In genomic region chr17:81328925-81329278, GRCh38 we compare ENCODE assay signal across 11 cellular contexts. TPM values are rescaled to one million over a fixed set of nuclear protein-coding genes. Genes with fewer than 3 reads are reported as not detected.
DNase-seq lines count a peak whose midpoint lies in the region; ATAC-seq and TF ChIP-seq lines count a peak whose summit lies in the region.
"Had no signal": no experiment of that assay in that cellular context is flagged by ENCODE, and none has a peak within 500 bp of the region (broad histone marks: within the 10 kb centered on the region; RNA-seq: fewer than 3 reads in every experiment).

No MANE protein-coding gene starts in this region.

- no peaks in the 10 kb centered on the region for H3K27me3 ChIP-seq in GM23338 (ENCODE audit: insufficient read depth)

- H3K9me3 Mint-ChIP-seq in GM23338, result no peaks in the 10 kb centered on the region
- H3K9me3 Mint-ChIP-seq: activated CD8-positive, alpha-beta T cell treated with anti-CD3 and anti-CD28 coated beads for 36 hours had no signal

- no peaks in the 10 kb centered on the region for H3K9me2 ChIP-seq in GM23338 (ENCODE audit: insufficient read depth)

- DNase-seq in GM23338 (ENCODE audit: low spot score), result no peak
- DNase-seq in SK-N-MC (ENCODE audit: low read depth, low spot score), result no peak
- no peak for DNase-seq in left ventricle myocardium superior
- no peak for DNase-seq in sciatic nerve (ENCODE audit: low spot score)
- DNase-seq in NAMALWA (ENCODE audit: low spot score), result no peak
- DNase-seq in NOMO-1 treated with DMSO at 0.1 percent for 48 hours (lab: John Stamatoyannopoulos, UW; ENCODE audit: unreplicated experiment), result no peak
- DNase-seq in NCI-H2227 (lab: John Stamatoyannopoulos, UW; ENCODE audit: unreplicated experiment), result no peak
- DNase-seq: activated CD8-positive, alpha-beta T cell treated with anti-CD3 and anti-CD28 coated beads for 36 hours; central memory CD4-positive, alpha-beta T cell; OCI-M1 had no signal

- peaks cover 22% of the 10 kb centered on the region for H3K4me1 Mint-ChIP-seq in GM23338

- intact Hi-C loops in left ventricle myocardium superior (cut with micrococcal nuclease), result no loop called here
- intact Hi-C loops in sciatic nerve (cut with DNase I), result no loop called here

- H3K27ac Mint-ChIP-seq in GM23338, result no peak overlapping the region
- H3K27ac Mint-ChIP-seq: activated CD8-positive, alpha-beta T cell treated with anti-CD3 and anti-CD28 coated beads for 36 hours had no signal

- H3K36me3 Mint-ChIP-seq in GM23338 (ENCODE audit: low read depth), result no peaks in the 10 kb centered on the region

- no peaks in the 10 kb centered on the region for H3F3A ChIP-seq in GM23338 (replicated peaks; ENCODE audit: low read depth)

- no peaks in the 10 kb centered on the region for H4K20me1 ChIP-seq in GM23338 (replicated peaks; ENCODE audit: insufficient read depth)

- H3K4me3 ChIP-seq in GM23338, result no peak overlapping the region
- no peak overlapping the region for H3K4me3 ChIP-seq in SK-N-MC

- no peak for TF ChIP-seq CTCF in GM23338 (conservative IDR thresholded peaks at IDR 0.05; ENCODE audit: low read depth in 2 of 2)

- peak overlapping the region; percentile 66 for H2AFZ ChIP-seq in GM23338

- H3K36me3 ChIP-seq in GM23338 (ENCODE audit: insufficient read depth) (no peaks in the 10 kb centered on the region), SK-N-MC (ENCODE audit: insufficient read depth, low read length) (no peaks in the 10 kb centered on the region)

- peaks cover 4% of the 10 kb centered on the region; the same call in 1 of the 2 replicates for H3K4me1 ChIP-seq in GM23338 (ENCODE audit: insufficient read depth)

- H3K9me3 ChIP-seq in SK-N-MC (ENCODE audit: low read depth, low read length), result no peaks in the 10 kb centered on the region

- H3K27ac ChIP-seq in GM23338 (ENCODE audit: low read depth), result no peak overlapping the region
- H3K27ac ChIP-seq in SK-N-MC, result peak overlapping the region; percentile 71

- ATAC-seq in GM23338 (peak; percentile 4), left ventricle myocardium superior (peak; percentile 14), sciatic nerve (peak; percentile 4), HG03378 (IDR thresholded peaks at IDR 0.05; ENCODE audit: unreplicated experiment) (no peak)

- H3K79me2 ChIP-seq in GM23338 (replicated peaks; ENCODE audit: insufficient read depth), result no peaks in the 10 kb centered on the region

- no peak overlapping the region for H3K4me3 Mint-ChIP-seq in GM23338
- H3K4me3 Mint-ChIP-seq: activated CD8-positive, alpha-beta T cell treated with anti-CD3 and anti-CD28 coated beads for 36 hours had no signal

- no peak overlapping the region for H3K4me2 ChIP-seq in GM23338

- peak overlapping the region; percentile 60 for H3K9ac ChIP-seq in SK-N-MC (ENCODE audit: insufficient read length)

- H3K27me3 Mint-ChIP-seq in GM23338 (ENCODE audit: insufficient read depth, low read depth, poor library complexity), result peaks cover 15% of the 10 kb centered on the region

TF ChIP-seq in GM23338, 12 proteins besides CTCF, POLR2A, EP300 and RAD21:
- TF ChIP-seq EZH2phosphoT487 (IDR thresholded peaks at IDR 0.05; ENCODE audit: unreplicated experiment) (no peak), ZNF114 (CRISPR knock-in tag; IDR thresholded peaks at IDR 0.05) (no peak), STAT1 (IDR thresholded peaks at IDR 0.05; ENCODE audit: unreplicated experiment) (no peak)

RNA-seq across cellular contexts. Expression of gene SLC38A10, which starts 33.8 kb away (rescaled TPM):
- total RNA-seq in GM23338 (2014; rRNA removed; shearing (Covaris generic)), result 51.7 and 55.8 TPM in 2 replicates
- 17.1 and 18.3 TPM in 2 replicates for polyA plus RNA-seq in GM23338 (2016; fragmentation: Nextera tagmentation; extraction: Ambion mirVana)
- total RNA-seq in left ventricle myocardium superior, result 46.6 TPM
- total RNA-seq in sciatic nerve, result 61.6 TPM
